In the genomic region with DNA sequence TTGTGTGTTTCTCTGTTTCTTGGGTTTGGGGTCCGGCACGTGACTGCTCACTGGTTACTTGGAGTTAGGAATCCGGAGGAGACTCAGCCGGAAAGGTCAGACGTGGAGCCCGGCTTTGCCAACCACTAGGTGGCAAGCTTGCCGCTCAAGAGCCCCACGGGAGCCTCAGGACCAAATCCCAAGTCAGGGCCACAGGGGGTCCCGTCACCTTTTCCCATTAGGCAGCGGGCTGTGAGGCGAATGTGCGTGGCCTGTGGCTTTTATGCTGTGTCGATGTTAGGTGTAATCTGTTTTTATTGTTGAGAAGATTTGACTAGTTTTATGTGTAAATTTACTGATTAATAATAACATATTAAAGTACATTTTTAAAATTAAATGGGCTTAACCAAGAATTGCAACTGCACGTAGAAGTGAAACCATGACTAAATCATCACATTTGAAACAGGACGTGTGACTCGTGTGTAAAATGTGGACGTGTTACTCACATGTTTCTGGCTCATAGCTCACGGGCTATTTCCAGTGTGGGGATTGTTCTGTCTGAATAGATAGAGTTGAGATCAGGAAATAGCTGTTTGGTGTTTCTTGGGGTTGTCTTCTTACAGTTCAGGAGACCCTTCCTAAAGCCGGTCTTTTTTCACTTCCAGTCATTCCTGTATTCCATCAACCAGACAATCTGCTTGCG, we compare ENCODE assay signal across 11 cellular contexts. TPM values are rescaled to one million over a fixed set of nuclear protein-coding genes. Genes with fewer than 3 reads are reported as not detected.
DNase-seq lines count a peak whose midpoint lies in the region; ATAC-seq, FAIRE-seq and TF ChIP-seq lines count a peak whose summit lies in the region.
"Not testable (repeated sequence)": the region's sequence is repeated elsewhere in the genome, so short reads cannot be mapped to it uniquely, and the experiment has no call there.
"Had no signal": no experiment of that assay in that cellular context is flagged by ENCODE, and none has a peak within 500 bp of the region (broad histone marks: within the 10 kb centered on the region; RNA-seq: fewer than 3 reads in every experiment).

No MANE protein-coding gene starts in this region.

- H3K9me3 Mint-ChIP-seq in WTC11; astrocyte (ENCODE audit: unreplicated experiment): not testable (repeated sequence)

- H3K36me3 Mint-ChIP-seq in WTC11 (peaks cover 31% of the 10 kb centered on the region), astrocyte (ENCODE audit: low read depth, unreplicated experiment) (peaks cover 23% of the 10 kb centered on the region)

- not testable (repeated sequence) for H3K4me2 ChIP-seq in DOHH2 (ENCODE audit: low read length); astrocyte (ENCODE audit: low read length); parathyroid adenoma (ENCODE audit: low read length)

- not testable (repeated sequence) for TF ChIP-seq POLR2A in tibial nerve (IDR thresholded peaks at IDR 0.05)

- H3K27me3 Mint-ChIP-seq in WTC11 (ENCODE audit: low read depth); astrocyte (ENCODE audit: low read depth, unreplicated experiment): not testable (repeated sequence)

- not testable (repeated sequence) for H3K27me3 ChIP-seq in DOHH2 (ENCODE audit: control insufficient read depth, low read length); astrocyte (ENCODE audit: insufficient read depth, low read length); parathyroid adenoma (ENCODE audit: control insufficient read depth, insufficient read depth, low read length); tibial nerve

- H3K4me3 Mint-ChIP-seq in WTC11; astrocyte (ENCODE audit: unreplicated experiment): not testable (repeated sequence)

- not testable (repeated sequence) for H4K20me1 ChIP-seq in DOHH2 (ENCODE audit: control insufficient read depth, insufficient read depth, low read depth, low read length); astrocyte (ENCODE audit: insufficient read depth, low read length)

- TF ChIP-seq CTCF in DOHH2 (IDR thresholded peaks at IDR 0.05; ENCODE audit: low read depth, low read length, poor library complexity, severe bottlenecking) = peak; percentile 23
- TF ChIP-seq CTCF in WTC11 (IDR thresholded peaks at IDR 0.05) = not testable (repeated sequence)
- peak; percentile 44 for TF ChIP-seq CTCF in astrocyte (IDR thresholded peaks at IDR 0.05; ENCODE audit: insufficient read depth, low read depth, low read length)
- peak; percentile 55 for TF ChIP-seq CTCF in parathyroid adenoma (IDR thresholded peaks at IDR 0.05)
- peak in 3 of 5 experiments; percentile 31 to 45 (median 36) for TF ChIP-seq CTCF in tibial nerve (IDR thresholded peaks at IDR 0.05)

- H3K4me3 ChIP-seq in DOHH2 (ENCODE audit: low read length); astrocyte (ENCODE audit: insufficient read depth, low read depth, low read length); parathyroid adenoma (ENCODE audit: low read depth, low read length); tibial nerve: not testable (repeated sequence)

- POLR2A ChIA-PET in WTC11 (lab: Charles Lee) = not testable (repeated sequence)

- not testable (repeated sequence) for H3K79me2 ChIP-seq in DOHH2 (ENCODE audit: control insufficient read depth, low read length); astrocyte (ENCODE audit: insufficient read depth, low read length); parathyroid adenoma

- not testable (repeated sequence) for H3K4me1 ChIP-seq in DOHH2 (ENCODE audit: control insufficient read depth, low read length); astrocyte (ENCODE audit: insufficient read depth, low read length); tibial nerve
- H3K4me1 ChIP-seq in parathyroid adenoma = peaks cover 37% of the 10 kb centered on the region

- H3K9ac ChIP-seq in astrocyte (ENCODE audit: low read length) = peak overlapping the region; percentile 55
- H3K9ac ChIP-seq in parathyroid adenoma = not testable (repeated sequence)

- 36 to 39% methylated on average over 20 of the region's 20 CpGs for WGBS in tibial nerve, 2 donors

- FAIRE-seq in astrocyte (lab: Jason Lieb, UNC) = not testable (repeated sequence)

- not testable (repeated sequence) for H2AFZ ChIP-seq in astrocyte (ENCODE audit: low read depth, low read length); parathyroid adenoma

- DNase-seq in HT1080 (ENCODE audit: low read depth) (peak; percentile 15), astrocyte (ENCODE audit: low read depth) (peak; percentile 27), kidney tubule cell (ENCODE audit: low spot score) (peak; percentile 83)
- DNase-seq in WTC11 (ENCODE audit: low spot score); tibial nerve (ENCODE audit: low spot score in 2 of 2): not testable (repeated sequence)

- H3K36me3 ChIP-seq in DOHH2 (ENCODE audit: control insufficient read depth, low read length) (peaks cover 43% of the 10 kb centered on the region), tibial nerve (peaks cover 0 to 55% (median 0%) of the 10 kb centered on the region in 3 donors)
- not testable (repeated sequence) for H3K36me3 ChIP-seq in astrocyte (ENCODE audit: insufficient read depth, low read length); parathyroid adenoma (ENCODE audit: control insufficient read depth, insufficient read depth, low read length)

- H3K27ac Mint-ChIP-seq in WTC11 = 0 out of 2 replicates have a peak overlapping the region, but pooled peaks have one; percentile 3
- peak overlapping the region; percentile 95 for H3K27ac Mint-ChIP-seq in astrocyte (ENCODE audit: unreplicated experiment)

- not testable (repeated sequence) for H3F3A ChIP-seq in DOHH2 (ENCODE audit: control insufficient read depth, insufficient read depth)

- TF ChIP-seq EP300 in tibial nerve (IDR thresholded peaks at IDR 0.05) = not testable (repeated sequence)

- H3K4me1 Mint-ChIP-seq in WTC11 = not testable (repeated sequence)
- peaks cover 14% of the 10 kb centered on the region for H3K4me1 Mint-ChIP-seq in astrocyte (ENCODE audit: low read depth, unreplicated experiment)

- not testable (repeated sequence) for H3K9me3 ChIP-seq in DOHH2 (ENCODE audit: control insufficient read depth, insufficient read depth, low read length); astrocyte (ENCODE audit: insufficient read depth, low read depth, low read length); parathyroid adenoma (ENCODE audit: control insufficient read depth, low read length); tibial nerve

- CTCF ChIA-PET in WTC11 (lab: Charles Lee) = interaction anchor here (1.2 to 2.2 kb wide), 2 partner anchors 26 to 27 kb away, joined by 3 to 5 read pairs; no protein-coding TSS in a partner anchor

- H3K27ac ChIP-seq in DOHH2 (ENCODE audit: low read depth, low read length); astrocyte (ENCODE audit: low read depth, low read length); tibial nerve: not testable (repeated sequence)
- H3K27ac ChIP-seq in parathyroid adenoma = peak overlapping the region; percentile 89

- peak; percentile 95 for ATAC-seq in WTC11
- peak; percentile 37 for ATAC-seq in esophagus mucosa

- H3K9me2 ChIP-seq in DOHH2 (replicated peaks; ENCODE audit: control insufficient read depth, low read length) = not testable (repeated sequence)

RNA-seq across cellular contexts. Expression of gene BANP, which starts 32.3 kb away (rescaled TPM):
- total RNA-seq in HT1080 (2014; rRNA removed; shearing (Covaris generic)) = 21.5 and 24.9 TPM in 2 replicates
- polyA plus RNA-seq in HT1080 (2015; cell fraction: cytosol; rRNA removed) = 13.5 and 16.0 TPM in 2 replicates
- polyA plus RNA-seq in HT1080 (2015; cell fraction: nucleus; rRNA removed) = 26.8 and 28.9 TPM in 2 replicates
- total RNA-seq in WTC11 (2021) = 29.1 to 34.5 TPM (median 33.3 TPM) in 3 replicates
- total RNA-seq in astrocyte = 26.0 and 28.9 TPM in 2 replicates
- 9.6 TPM for total RNA-seq in esophagus mucosa
- 10 to 100 TPM; 21.9 to 27.3 (median 24.6) TPM for total RNA-seq in tibial nerve

RNA-seq across cellular contexts. Expression of gene CA5A, which starts 47.2 kb away (rescaled TPM):
- not detected in 2 replicates for total RNA-seq in HT1080 (2014; rRNA removed; shearing (Covaris generic))
- polyA plus RNA-seq in HT1080 (2015; cell fraction: cytosol; rRNA removed) = not detected in 2 replicates
- not detected in 2 replicates for polyA plus RNA-seq in HT1080 (2015; cell fraction: nucleus; rRNA removed)
- total RNA-seq in WTC11 (2021) = not detected in 3 replicates
- total RNA-seq in astrocyte = not detected in 2 replicates
- total RNA-seq in esophagus mucosa = not detected
- total RNA-seq in tibial nerve = not detected
- total RNA-seq: cerebellum, myocyte, T-helper 17 cell had no signal
